27 cellular contexts compared by ENCODE assay signal in genomic region chr6:168072730-168073129, GRCh38. TPM values are rescaled to one million over a fixed set of nuclear protein-coding genes. Genes with fewer than 3 reads are reported as not detected.
DNase-seq lines count a peak whose midpoint lies in the region; ATAC-seq and TF ChIP-seq lines count a peak whose summit lies in the region.
"Had no signal": no experiment of that assay in that cellular context is flagged by ENCODE, and none has a peak within 500 bp of the region (broad histone marks: within the 10 kb centered on the region; RNA-seq: fewer than 3 reads in every experiment).

No MANE protein-coding gene starts in this region.

- no peak overlapping the region for H3K4me3 ChIP-seq in BLaER1 treated with 17β-estradiol and CSF1 and Interleukin-3, amounts not matched to agents 10 nM and 100 nM
- no peak overlapping the region for H3K4me3 ChIP-seq in dorsolateral prefrontal cortex
- H3K4me3 ChIP-seq in upper lobe of left lung: no peak overlapping the region
- H3K4me3 ChIP-seq: GM12878 had no signal

- H3K9me3 ChIP-seq in BLaER1 treated with 17β-estradiol and CSF1 and Interleukin-3, amounts not matched to agents 10 nM and 100 nM (replicated peaks in 1 of 11): peaks cover 24 to 37% (median 30%) of the 10 kb centered on the region in 11 experiments
- H3K9me3 ChIP-seq in upper lobe of left lung: no peaks in the 10 kb centered on the region
- H3K9me3 ChIP-seq: BE2C had no signal

- no peak for TF ChIP-seq POLR2A in upper lobe of left lung (IDR thresholded peaks at IDR 0.05)

- H3K9me3 Mint-ChIP-seq in endothelial cell (ENCODE audit: unreplicated experiment) (no peaks in the 10 kb centered on the region), osteocyte (ENCODE audit: unreplicated experiment) (no peaks in the 10 kb centered on the region)
- H3K9me3 Mint-ChIP-seq: CD8-positive, alpha-beta memory T cell had no signal

- no peaks in the 10 kb centered on the region for H4K20me1 ChIP-seq in BLaER1 treated with 17β-estradiol and CSF1 and Interleukin-3, amounts not matched to agents 10 nM and 100 nM

- H3K4me1 Mint-ChIP-seq in endothelial cell (ENCODE audit: unreplicated experiment): no peaks in the 10 kb centered on the region
- peaks cover 25% of the 10 kb centered on the region for H3K4me1 Mint-ChIP-seq in osteocyte (ENCODE audit: unreplicated experiment)
- H3K4me1 Mint-ChIP-seq: CD14-positive monocyte; CD4-positive, alpha-beta memory T cell; CD4-positive, CD25-positive, alpha-beta regulatory T cell; CD8-positive, alpha-beta memory T cell had no signal

- no peak for ATAC-seq in HG03442 (IDR thresholded peaks at IDR 0.05; ENCODE audit: unreplicated experiment)
- no peak for ATAC-seq in upper lobe of left lung (ENCODE audit: low FRiP score in 2 of 2)
- ATAC-seq: GM12878 had no signal

- no peaks in the 10 kb centered on the region for H3K36me3 ChIP-seq in BLaER1 treated with 17β-estradiol and CSF1 and Interleukin-3, amounts not matched to agents 10 nM and 100 nM
- no peaks in the 10 kb centered on the region for H3K36me3 ChIP-seq in upper lobe of left lung
- H3K36me3 ChIP-seq: BE2C had no signal

- peak overlapping the region in 8 of 11 experiments; percentile 62 to 81 (median 74); a peak in 15 of 22 replicates for H3K4me2 ChIP-seq in BLaER1 treated with 17β-estradiol and CSF1 and Interleukin-3, amounts not matched to agents 10 nM and 100 nM

- peak overlapping the region; percentile 3 for H3K27ac Mint-ChIP-seq in endothelial cell (ENCODE audit: unreplicated experiment)
- peak overlapping the region; percentile 27 for H3K27ac Mint-ChIP-seq in osteocyte (ENCODE audit: unreplicated experiment)
- H3K27ac Mint-ChIP-seq: CD14-positive monocyte; CD4-positive, alpha-beta memory T cell; CD4-positive, CD25-positive, alpha-beta regulatory T cell; CD8-positive, alpha-beta memory T cell had no signal

- no peaks in the 10 kb centered on the region for H3K27me3 ChIP-seq in BLaER1 treated with 17β-estradiol and CSF1 and Interleukin-3, amounts not matched to agents 10 nM and 100 nM
- H3K27me3 ChIP-seq in dorsolateral prefrontal cortex: peaks cover 0 to 6% (median 0%) of the 10 kb centered on the region in 45 donors
- H3K27me3 ChIP-seq in upper lobe of left lung: no peaks in the 10 kb centered on the region
- H3K27me3 ChIP-seq: BE2C had no signal

- H3K4me1 ChIP-seq in BLaER1 treated with 17β-estradiol and CSF1 and Interleukin-3, amounts not matched to agents 10 nM and 100 nM: peaks cover 4 to 46% (median 31%) of the 10 kb centered on the region in 10 experiments
- no peaks in the 10 kb centered on the region for H3K4me1 ChIP-seq in upper lobe of left lung
- H3K4me1 ChIP-seq: BE2C had no signal

- H3K27me3 Mint-ChIP-seq in endothelial cell (ENCODE audit: unreplicated experiment): peaks cover 7% of the 10 kb centered on the region
- H3K27me3 Mint-ChIP-seq in osteocyte (ENCODE audit: unreplicated experiment): peaks cover 10% of the 10 kb centered on the region
- H3K27me3 Mint-ChIP-seq: CD4-positive, CD25-positive, alpha-beta regulatory T cell had no signal

- no peak for DNase-seq in endothelial cell (ENCODE audit: low spot score)
- no peak for DNase-seq in osteocyte (ENCODE audit: extremely low spot score, unreplicated experiment)
- no peak for DNase-seq in dorsolateral prefrontal cortex
- no peak for DNase-seq in upper lobe of left lung
- no peak for DNase-seq in medulla oblongata (ENCODE audit: extremely low spot score)
- DNase-seq: 8988T; ACHN; BE2C; C1 segment of cervical spinal cord; CD4-positive, alpha-beta memory T cell; CD4-positive, CD25-positive, alpha-beta regulatory T cell; CD8-positive, alpha-beta memory T cell; COR-L47; DMS 273 treated with DMSO at 0.1 percent for 48 hours; DMS153; DMS53; DMS79; DND-41; EL; GDM1 had no signal

- H3K4me3 Mint-ChIP-seq in endothelial cell (ENCODE audit: unreplicated experiment) (no peak overlapping the region), osteocyte (ENCODE audit: unreplicated experiment) (no peak overlapping the region)
- H3K4me3 Mint-ChIP-seq: CD14-positive monocyte; CD4-positive, alpha-beta memory T cell; CD4-positive, CD25-positive, alpha-beta regulatory T cell; CD8-positive, alpha-beta memory T cell had no signal

- 65 to 81% methylated on average over 4 of the region's 4 CpGs for WGBS in upper lobe of left lung, 2 donors

- H3K9ac ChIP-seq in BLaER1 treated with 17β-estradiol and CSF1 and Interleukin-3, amounts not matched to agents 10 nM and 100 nM: no peak overlapping the region

- intact Hi-C loops in dorsolateral prefrontal cortex (cut with DNase I): no loop called here

- H3K36me3 Mint-ChIP-seq in endothelial cell (ENCODE audit: low read depth, unreplicated experiment): no peaks in the 10 kb centered on the region
- no peaks in the 10 kb centered on the region for H3K36me3 Mint-ChIP-seq in osteocyte (ENCODE audit: unreplicated experiment)
- H3K36me3 Mint-ChIP-seq: CD14-positive monocyte; CD4-positive, alpha-beta memory T cell; CD4-positive, CD25-positive, alpha-beta regulatory T cell; CD8-positive, alpha-beta memory T cell had no signal

- TF ChIP-seq EP300 in upper lobe of left lung (IDR thresholded peaks at IDR 0.05): no peak

- no peak for TF ChIP-seq CTCF in endothelial cell (IDR thresholded peaks at IDR 0.05; ENCODE audit: unreplicated experiment)
- TF ChIP-seq CTCF in osteocyte (IDR thresholded peaks at IDR 0.05): no peak
- no peak for TF ChIP-seq CTCF in dorsolateral prefrontal cortex (IDR thresholded peaks at IDR 0.05 in 54 of 56, conservative IDR thresholded peaks at IDR 0.05 in 2 of 56; ENCODE audit: low read depth in 1 of 56, partially characterized antibody in 56 of 56)
- no peak for TF ChIP-seq CTCF in upper lobe of left lung (IDR thresholded peaks at IDR 0.05)

- no peak overlapping the region for H3K27ac ChIP-seq in BLaER1 treated with 17β-estradiol and CSF1 and Interleukin-3, amounts not matched to agents 10 nM and 100 nM
- H3K27ac ChIP-seq in dorsolateral prefrontal cortex (no peak overlapping the region), upper lobe of left lung (no peak overlapping the region)

RNA-seq across cellular contexts. Expression of gene FRMD1, which starts 6.3 kb away (rescaled TPM):
- 0.05 TPM for total RNA-seq in endothelial cell (ENCODE audit: unreplicated experiment)
- 0.05 and 0.34 TPM in 2 replicates for total RNA-seq in osteocyte
- total RNA-seq in dorsolateral prefrontal cortex: under 1 TPM in 5 of 120 experiments, not detected in 115; 0.10 to 0.58 (median 0.22) TPM
- not detected for total RNA-seq in upper lobe of left lung
- total RNA-seq: A673; CD4-positive, alpha-beta memory T cell; CD4-positive, CD25-positive, alpha-beta regulatory T cell; CD8-positive, alpha-beta memory T cell; Daoy; G401; GM12878 had no signal
